1 cellular context compared by ENCODE assay signal in genomic region chr21:37370152-37371040, GRCh38.
TF ChIP-seq lines count a peak whose summit lies in the region.

No MANE protein-coding gene starts in this region.

TF ChIP-seq in HEK293, 187 proteins besides CTCF, POLR2A, EP300 and RAD21 (continued from another document):
- TF ChIP-seq PATZ1 (tag by site-specific recombination; IDR thresholded peaks at IDR 0.05) (peak; percentile 67; the same call in 1 of the 2 replicates), ZNF394 (tag by site-specific recombination; IDR thresholded peaks at IDR 0.05; ENCODE audit: borderline replicate concordance) (peak; percentile 68; the same call in 1 of the 2 replicates), ZNF580 (tag by site-specific recombination; IDR thresholded peaks at IDR 0.05) (peak; percentile 34; the same call in 1 of the 2 replicates), PRDM10 (tag by site-specific recombination; IDR thresholded peaks at IDR 0.05) (peak; percentile 62), PRDM1 (tag by site-specific recombination; IDR thresholded peaks at IDR 0.05) (peak; percentile 68; the same call in 1 of the 2 replicates), ZBTB44 (tag by site-specific recombination; IDR thresholded peaks at IDR 0.05) (peak; percentile 84), KLF16 (tag by site-specific recombination; IDR thresholded peaks at IDR 0.05) (peak; percentile 49; the same call in 1 of the 2 replicates), ZNF174 (tag by site-specific recombination; IDR thresholded peaks at IDR 0.05) (no peak), ZNF350 (tag by site-specific recombination; IDR thresholded peaks at IDR 0.05) (no peak), TSHZ1 (tag by site-specific recombination; IDR thresholded peaks at IDR 0.05; ENCODE audit: borderline replicate concordance) (peak; percentile 95; the same call in 1 of the 2 replicates), KLF10 (tag by site-specific recombination; IDR thresholded peaks at IDR 0.05) (peak; percentile 87), ZNF211 (tag by site-specific recombination; IDR thresholded peaks at IDR 0.05; ENCODE audit: low read depth) (no peak), WT1 (tag by site-specific recombination; IDR thresholded peaks at IDR 0.05) (peak; percentile 17; the same call in 1 of the 2 replicates), ZNF639 (tag by site-specific recombination; IDR thresholded peaks at IDR 0.05) (0 out of 2 replicates have a peak, but pooled peaks have one; percentile 60), SP7 (tag by site-specific recombination; IDR thresholded peaks at IDR 0.05) (peak; percentile 99), ZNF561 (tag by site-specific recombination; IDR thresholded peaks at IDR 0.05; ENCODE audit: borderline replicate concordance) (peak; percentile 70; the same call in 1 of the 2 replicates), ZNF692 (tag by site-specific recombination; IDR thresholded peaks at IDR 0.05) (peak; percentile 51; the same call in 1 of the 2 replicates)
